21 cellular contexts compared by ENCODE assay signal in the genomic region with DNA sequence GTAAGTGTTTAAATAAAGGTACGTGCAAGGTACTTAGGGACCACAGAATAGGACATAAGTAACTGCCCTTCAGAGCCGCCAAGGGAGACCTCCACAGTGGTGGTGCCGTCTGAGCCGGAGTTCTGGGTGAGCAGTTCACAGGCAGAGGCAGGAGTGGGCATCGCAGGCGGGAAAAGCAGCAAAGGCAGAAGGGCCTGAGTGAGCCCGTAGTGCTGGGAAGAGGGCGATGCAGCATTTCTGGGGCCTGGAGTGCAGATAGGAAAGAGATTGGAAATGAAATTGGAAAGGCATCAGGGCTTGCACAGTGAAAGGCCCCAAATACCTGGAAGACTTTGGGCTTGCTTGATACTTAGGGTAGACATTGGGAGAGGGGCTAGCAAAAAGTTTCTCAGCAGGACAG. TPM values are rescaled to one million over a fixed set of nuclear protein-coding genes. Genes with fewer than 3 reads are reported as not detected.
DNase-seq lines count a peak whose midpoint lies in the region; ATAC-seq and TF ChIP-seq lines count a peak whose summit lies in the region.
"Had no signal": no experiment of that assay in that cellular context is flagged by ENCODE, and none has a peak within 500 bp of the region (broad histone marks: within the 10 kb centered on the region; RNA-seq: fewer than 3 reads in every experiment).

No MANE protein-coding gene starts in this region.

- H3K79me2 ChIP-seq in H9 (ENCODE audit: insufficient read depth, low read length): no peaks in the 10 kb centered on the region

- peak overlapping the region; percentile 85 for H3K27ac Mint-ChIP-seq in activated CD4-positive, alpha-beta T cell treated with anti-CD3 and anti-CD28 coated beads for 36 hours
- peak overlapping the region in 1 of 3 experiments; percentile 6; a peak in 2 of 7 replicates for H3K27ac Mint-ChIP-seq in H9
- peak overlapping the region; percentile 67 to 78 for H3K27ac Mint-ChIP-seq in activated naive CD4-positive, alpha-beta T cell treated with anti-CD3 and anti-CD28 coated beads, Interleukin-2, amount 50 U/mL, for 72 hours
- H3K27ac Mint-ChIP-seq in naive thymus-derived CD4-positive, alpha-beta T cell: peak overlapping the region; percentile 79 to 98 (median 96)
- H3K27ac Mint-ChIP-seq: type B pancreatic cell had no signal

- H3K9ac ChIP-seq in H9 (ENCODE audit: extremely low read depth, insufficient read length, low read length): no peak overlapping the region

- peaks cover 26 to 83% (median 38%) of the 10 kb centered on the region in 3 experiments for H3K36me3 ChIP-seq in naive thymus-derived CD4-positive, alpha-beta T cell (ENCODE audit: control insufficient read depth in 2 of 3, insufficient read depth in 3 of 3, low read length in 3 of 3)

- no peak for TF ChIP-seq CTCF in H9 (conservative IDR thresholded peaks at IDR 0.05)

- H3K9me3 ChIP-seq in H9 (ENCODE audit: control insufficient read depth, low read depth, low read length): no peaks in the 10 kb centered on the region
- no peaks in the 10 kb centered on the region for H3K9me3 ChIP-seq in naive thymus-derived CD4-positive, alpha-beta T cell (ENCODE audit: control insufficient read depth in 2 of 3, low read length in 3 of 3)
- H3K9me3 ChIP-seq: A549 had no signal

- H2AFZ ChIP-seq in H9 (ENCODE audit: low read length): no peak overlapping the region

- H3K27ac ChIP-seq in H9 (ENCODE audit: insufficient read length, low read depth, low read length): no peak overlapping the region
- peak overlapping the region; percentile 83 for H3K27ac ChIP-seq in naive thymus-derived CD4-positive, alpha-beta T cell (ENCODE audit: low read depth, low read length)

- H3T11ph ChIP-seq in H9 (ENCODE audit: low read length): no peak overlapping the region

- H2BK5ac ChIP-seq in H9 (ENCODE audit: insufficient read length, low read length): no peak overlapping the region

- no peaks in the 10 kb centered on the region for H3K27me3 ChIP-seq in H9 (ENCODE audit: insufficient read depth, low read length)
- H3K27me3 ChIP-seq in naive thymus-derived CD4-positive, alpha-beta T cell (ENCODE audit: control insufficient read depth in 2 of 2, insufficient read depth in 2 of 2, low read length in 2 of 2): no peaks in the 10 kb centered on the region

- H2BK12ac ChIP-seq in H9 (ENCODE audit: insufficient read length, low read depth, low read length): no peak overlapping the region

- H3K4me3 Mint-ChIP-seq in activated CD4-positive, alpha-beta T cell treated with anti-CD3 and anti-CD28 coated beads for 36 hours: no peak overlapping the region
- no peak overlapping the region for H3K4me3 Mint-ChIP-seq in H9
- peak overlapping the region; percentile 56 to 93 (median 74) for H3K4me3 Mint-ChIP-seq in naive thymus-derived CD4-positive, alpha-beta T cell
- H3K4me3 Mint-ChIP-seq: type B pancreatic cell had no signal

- peaks cover 96% of the 10 kb centered on the region for H3K4me1 Mint-ChIP-seq in activated CD4-positive, alpha-beta T cell treated with anti-CD3 and anti-CD28 coated beads for 36 hours
- peaks cover 7 to 10% of the 10 kb centered on the region in 2 experiments for H3K4me1 Mint-ChIP-seq in H9
- peaks cover 64 to 100% (median 91%) of the 10 kb centered on the region in 7 donors for H3K4me1 Mint-ChIP-seq in naive thymus-derived CD4-positive, alpha-beta T cell
- H3K4me1 Mint-ChIP-seq: CD14-positive monocyte had no signal

- no peak overlapping the region for H4K5ac ChIP-seq in H9 (ENCODE audit: insufficient read length, low read depth, low read length)

- no peak overlapping the region for H3K56ac ChIP-seq in H9 (ENCODE audit: insufficient read length, low read depth, low read length)

- no peak overlapping the region for H3K18ac ChIP-seq in H9 (ENCODE audit: insufficient read length, low read depth, low read length)

- no CpG with 5 or more reads among the region's 8 CpGs for WGBS in H9 (ENCODE audit: extremely low coverage, insufficient read length, low lambda C conversion rate)

- no peak for ATAC-seq in activated CD4-positive, alpha-beta T cell treated with anti-CD3 and anti-CD28 coated beads for 36 hours
- no peak for ATAC-seq in activated naive CD4-positive, alpha-beta T cell treated with anti-CD3 and anti-CD28 coated beads, Interleukin-2, amount 50 U/mL, for 72 hours
- no peak for ATAC-seq in naive thymus-derived CD4-positive, alpha-beta T cell
- ATAC-seq in HG02678 (IDR thresholded peaks at IDR 0.05; ENCODE audit: unreplicated experiment): no peak
- no peak for ATAC-seq in HG03342 (IDR thresholded peaks at IDR 0.05; ENCODE audit: unreplicated experiment)
- ATAC-seq: A549 had no signal

- peaks cover 4% of the 10 kb centered on the region; the same call in 1 of the 2 replicates for H3K4me1 ChIP-seq in H9 (ENCODE audit: insufficient read depth, low read length)
- H3K4me1 ChIP-seq in naive thymus-derived CD4-positive, alpha-beta T cell (ENCODE audit: control insufficient read depth in 2 of 2, insufficient read depth in 2 of 2, low read length in 2 of 2): peaks cover 86 to 94% of the 10 kb centered on the region in 2 donors

- no peaks in the 10 kb centered on the region for H3K27me3 Mint-ChIP-seq in activated CD4-positive, alpha-beta T cell treated with anti-CD3 and anti-CD28 coated beads for 36 hours
- H3K27me3 Mint-ChIP-seq in H9 (ENCODE audit: low read depth): no peaks in the 10 kb centered on the region
- H3K27me3 Mint-ChIP-seq in naive thymus-derived CD4-positive, alpha-beta T cell: no peaks in the 10 kb centered on the region
- H3K27me3 Mint-ChIP-seq: type B pancreatic cell had no signal

- POLR2A ChIA-PET in activated CD4-positive, alpha-beta T cell treated with anti-CD3 and anti-CD28 coated beads for 36 hours (lab: Charles Lee): interaction anchor here (11.5 kb wide), 1 partner anchor 28 kb away, joined by 162 read pairs; the partner anchor contains the start of gene EVL
- POLR2A ChIA-PET in naive thymus-derived CD4-positive, alpha-beta T cell (lab: Charles Lee): interaction anchor here (59.0 kb wide), 1 partner anchor 33 kb away, joined by 2344 read pairs; the partner anchor contains the start of gene EVL

- DNase-seq in activated CD4-positive, alpha-beta T cell treated with anti-CD3 and anti-CD28 coated beads for 36 hours: no peak
- DNase-seq in activated CD4-positive, alpha-beta T cell treated with anti-CD3 and anti-CD28 coated beads for 4 hours: no peak
- DNase-seq in H9 (no peak), SW 1271 (lab: John Stamatoyannopoulos, UW) (no peak)
- DNase-seq in activated naive CD4-positive, alpha-beta T cell treated with anti-CD3 and anti-CD28 coated beads, Interleukin-2, amount 50 U/mL, for 72 hours (ENCODE audit: low spot score in 2 of 2): peak in 1 of 2 donors; percentile 52
- no peak for DNase-seq in naive thymus-derived CD4-positive, alpha-beta T cell
- DNase-seq: activated CD4-positive, alpha-beta T cell treated with anti-CD3 and anti-CD28 coated beads for 48 hours; DMS79; foreskin fibroblast; hypothalamus; NCI-H1417; NCI-H526; SIG-M5; stimulated activated CD4-positive, alpha-beta T cell treated with anti-CD3 and anti-CD28 coated beads, Interleukin-15, amount 100 ng/mL, for 24 hours; stimulated activated naive CD4-positive, alpha-beta T cell; T1000 had no signal

- H4K91ac ChIP-seq in H9 (ENCODE audit: insufficient read length, low read depth, low read length): no peak overlapping the region

- no peaks in the 10 kb centered on the region for H4K20me1 ChIP-seq in H9 (ENCODE audit: control insufficient read depth, insufficient read depth, insufficient read length)

- H3K23ac ChIP-seq in H9 (ENCODE audit: insufficient read length, low read depth, low read length): no peak overlapping the region

- no peak overlapping the region for H2AK5ac ChIP-seq in H9 (ENCODE audit: insufficient read length, low read length)

- no peak overlapping the region for H3K4ac ChIP-seq in H9 (ENCODE audit: low read depth, low read length)

- no peak overlapping the region for H2BK15ac ChIP-seq in H9 (ENCODE audit: low read depth, low read length)

- no peaks in the 10 kb centered on the region for H3K23me2 ChIP-seq in H9 (ENCODE audit: insufficient read length, low read depth, low read length, poor library complexity, severe bottlenecking)

- H2BK20ac ChIP-seq in H9 (ENCODE audit: low read depth, low read length, poor library complexity, severe bottlenecking): peak overlapping the region; percentile 49

- intact Hi-C loops in activated CD4-positive, alpha-beta T cell treated with anti-CD3 and anti-CD28 coated beads for 36 hours (cut with DNase I, micrococcal nuclease): no loop called here
- intact Hi-C loops in naive thymus-derived CD4-positive, alpha-beta T cell (cut with micrococcal nuclease): no loop called here

- H3K4me2 ChIP-seq in H9 (ENCODE audit: insufficient read depth, insufficient read length, low read length): no peak overlapping the region
- H3K4me2 ChIP-seq: A549 had no signal

- H3K79me1 ChIP-seq in H9 (ENCODE audit: insufficient read depth, low read depth, low read length, poor library complexity, severe bottlenecking): no peaks in the 10 kb centered on the region

- no peak overlapping the region for H3K14ac ChIP-seq in H9 (ENCODE audit: insufficient read depth, low read length)

- CTCF ChIA-PET in activated CD4-positive, alpha-beta T cell treated with anti-CD3 and anti-CD28 coated beads for 36 hours (lab: Charles Lee): interaction anchor here (2.9 to 13.3 kb wide), 3 partner anchors 9 to 16 kb away, joined by 7 to 133 read pairs (median 31); no protein-coding TSS in a partner anchor
- CTCF ChIA-PET in naive thymus-derived CD4-positive, alpha-beta T cell (lab: Charles Lee): interaction anchor here (3.8 to 35.2 kb wide), 2 partner anchors 10 to 25 kb away, joined by 21 to 758 read pairs; partner anchors contain the start of gene EVL

- H3K9me3 Mint-ChIP-seq in activated CD4-positive, alpha-beta T cell treated with anti-CD3 and anti-CD28 coated beads for 36 hours (ENCODE audit: low read depth): no peaks in the 10 kb centered on the region
- H3K9me3 Mint-ChIP-seq in H9: no peaks in the 10 kb centered on the region
- H3K9me3 Mint-ChIP-seq in activated naive CD4-positive, alpha-beta T cell treated with anti-CD3 and anti-CD28 coated beads, Interleukin-2, amount 50 U/mL, for 72 hours: no peaks in the 10 kb centered on the region
- H3K9me3 Mint-ChIP-seq in naive thymus-derived CD4-positive, alpha-beta T cell: no peaks in the 10 kb centered on the region
- H3K9me3 Mint-ChIP-seq: CD14-positive monocyte, type B pancreatic cell had no signal

- H3K36me3 Mint-ChIP-seq in activated CD4-positive, alpha-beta T cell treated with anti-CD3 and anti-CD28 coated beads for 36 hours (ENCODE audit: low read depth): peaks cover 81% of the 10 kb centered on the region
- peaks cover 0 to 4% (median 0%) of the 10 kb centered on the region in 3 experiments; a peak in 3 of 7 replicates for H3K36me3 Mint-ChIP-seq in H9 (ENCODE audit: insufficient read depth in 1 of 3, low read depth in 3 of 3)
- H3K36me3 Mint-ChIP-seq in activated naive CD4-positive, alpha-beta T cell treated with anti-CD3 and anti-CD28 coated beads, Interleukin-2, amount 50 U/mL, for 72 hours: peaks cover 38 to 46% of the 10 kb centered on the region in 2 donors
- H3K36me3 Mint-ChIP-seq in naive thymus-derived CD4-positive, alpha-beta T cell: peaks cover 27 to 68% (median 57%) of the 10 kb centered on the region in 5 donors

- H3K4me3 ChIP-seq in naive thymus-derived CD4-positive, alpha-beta T cell (ENCODE audit: low read length): no peak overlapping the region
- H3K4me3 ChIP-seq: A549 had no signal

- H2BK120ac ChIP-seq in H9 (ENCODE audit: low read depth, low read length, poor library complexity, severe bottlenecking): no peak overlapping the region

- no peak overlapping the region for H4K8ac ChIP-seq in H9 (replicated peaks; ENCODE audit: insufficient read length, low read depth, low read length)

RNA-seq across cellular contexts. Expression of gene EVL, which starts 32.9 kb away (rescaled TPM):
- 100 to 1,000 TPM; 249 to 378 TPM for total RNA-seq in activated CD4-positive, alpha-beta T cell treated with anti-CD3 and anti-CD28 coated beads for 36 hours
- total RNA-seq in H9 (2021): 53.2 and 55.1 TPM in 2 replicates
- total RNA-seq in activated naive CD4-positive, alpha-beta T cell treated with anti-CD3 and anti-CD28 coated beads, Interleukin-2, amount 50 U/mL, for 72 hours: 100 to 1,000 TPM; 342 to 426 TPM
- 1,000 to 10,000 TPM in 3 of 5 experiments, 100 to 1,000 TPM in 2; 851 to 1,469 (median 1,230) TPM for total RNA-seq in naive thymus-derived CD4-positive, alpha-beta T cell
- 100 to 1,000 TPM; 163 to 184 TPM for polyA plus RNA-seq in naive thymus-derived CD4-positive, alpha-beta T cell

Comparison
In these comparisons a context has a peak if more than half of its experiments do, and no peak if none do; other contexts are left out.
1. H3K4me3 Mint-ChIP-seq: peak in naive thymus-derived CD4-positive, alpha-beta T cell (10 of 10); none in activated CD4-positive, alpha-beta T cell treated with anti-CD3 and anti-CD28 coated beads for 36 hours (single experiment) and H9 (0 of 2).